ENCODE assay signal across 19 cellular contexts in genomic region chr20:44012466-44013226, GRCh38.
"Had no signal": no experiment of that assay in that cellular context is flagged by ENCODE, and none has a peak within 500 bp of the region (broad histone marks: within the 10 kb centered on the region; RNA-seq: fewer than 3 reads in every experiment).

No MANE protein-coding gene starts in this region.

- H3K4me3 ChIP-seq: dorsolateral prefrontal cortex, heart left ventricle, lung, right atrium auricular region, smooth muscle cell had no signal

- FAIRE-seq: endometrium, frontal cortex had no signal

- H3K36me3 ChIP-seq: heart left ventricle, right atrium auricular region had no signal

- H3K27ac ChIP-seq: dorsolateral prefrontal cortex, heart left ventricle, right atrium auricular region had no signal

- DNase-seq: cortex of kidney; dorsolateral prefrontal cortex; effector CD8-positive, alpha-beta T cell; heart left ventricle; hippocampal formation; left ventricle myocardium superior; mesendoderm; naive thymus-derived CD4-positive, alpha-beta T cell; posterior cingulate gyrus; stimulated activated CD4-positive, alpha-beta T cell treated with anti-CD3 and anti-CD28 coated beads, Interleukin-2, amount 100 ng/mL, for 48 hours; stimulated activated naive CD4-positive, alpha-beta T cell treated with Interleukin-2 at 50 U/mL for 16 hours; trophoblast cell had no signal

- H3K4me2 ChIP-seq: smooth muscle cell had no signal

- ATAC-seq: esophagus mucosa; heart left ventricle; left colon; left ventricle myocardium superior; naive thymus-derived CD4-positive, alpha-beta T cell had no signal

- H3K27me3 ChIP-seq: right atrium auricular region had no signal

- H3K9me3 ChIP-seq: heart left ventricle, right atrium auricular region had no signal
